Comparison of ENCODE assay signal across 8 cellular contexts in genomic region chr2:45652090-45653050, GRCh38.
DNase-seq lines count a peak whose midpoint lies in the region; ATAC-seq and TF ChIP-seq lines count a peak whose summit lies in the region.

No MANE protein-coding gene starts in this region.

- in situ Hi-C loops in GM13977 (cut with MboI; ENCODE audit: low pct_unique_long_range_greater_than_20kb, low sequenced_read_pairs, unreplicated experiment), result no loop called here

- DNase-seq in GM12864 (ENCODE audit: low read depth), result no peak
- DNase-seq in NOMO-1 treated with dmso at 0.1 percent for 144 hours (lab: John Stamatoyannopoulos, UW; ENCODE audit: unreplicated experiment), result peak; percentile 17
- DNase-seq in activated gamma-delta T cell treated with anti-CD3 and anti-CD28 coated beads, Interleukin-2, amount 50 U/mL, for 16 hours (ENCODE audit: low read depth), result peak; percentile 5
- DNase-seq in germinal center (ENCODE audit: low spot score), result peak; percentile 50
- peak in 31 of 56 donors; percentile 9 to 62 (median 35) for DNase-seq in nucleus accumbens (lab: John Stamatoyannopoulos, UW)
- DNase-seq in LoVo (ENCODE audit: low spot score), result no peak
- no peak for DNase-seq in GM13977 (ENCODE audit: low spot score)

- no peak for TF ChIP-seq CTCF in GM12864 (IDR thresholded peaks at IDR 0.05; ENCODE audit: low read depth, low read length, missing control alignments)
- no peak for TF ChIP-seq CTCF in GM13977 (IDR thresholded peaks at IDR 0.05; ENCODE audit: extremely low read depth, insufficient read depth, missing control alignments)

- no peak for ATAC-seq in HG02840 (IDR thresholded peaks at IDR 0.05; ENCODE audit: low FRiP score, unreplicated experiment)

- peak overlapping the region; percentile 76 for H3K4me3 ChIP-seq in GM12864 (ENCODE audit: low read depth, low read length)

Comparison
In these comparisons a context has a peak if more than half of its experiments do, and no peak if none do; other contexts are left out.
1. DNase-seq: peak in NOMO-1 treated with dmso at 0.1 percent for 144 hours (single experiment), activated gamma-delta T cell treated with anti-CD3 and anti-CD28 coated beads, Interleukin-2, amount 50 U/mL, for 16 hours (single experiment), germinal center (single experiment) and nucleus accumbens (31 of 56); none in GM12864 (single experiment), LoVo (single experiment) and GM13977 (single experiment).